Comparison of ENCODE assay signal across 8 cellular contexts in genomic region chr12:108696111-108696995, GRCh38. TPM values are rescaled to one million over a fixed set of nuclear protein-coding genes. Genes with fewer than 3 reads are reported as not detected.
A peak's percentile ranks its signal among the peaks of the same experiment; 100 is the strongest.
DNase-seq lines count a peak whose midpoint lies in the region; ATAC-seq and TF ChIP-seq lines count a peak whose summit lies in the region.

No MANE protein-coding gene starts in this region.

- H3K27me3 ChIP-seq in lung (ENCODE audit: control insufficient read depth, insufficient read depth) (no peaks in the 10 kb centered on the region), vagina (no peaks in the 10 kb centered on the region)

- H3K27me3 Mint-ChIP-seq in activated naive CD4-positive, alpha-beta T cell treated with anti-CD3 and anti-CD28 coated beads, Interleukin-2, amount 50 U/mL, for 24 hours = no peaks in the 10 kb centered on the region

- H3K9me3 ChIP-seq in lung (ENCODE audit: control insufficient read depth in 2 of 2, insufficient read depth in 1 of 2, low read length in 1 of 2) = no peaks in the 10 kb centered on the region
- no peaks in the 10 kb centered on the region for H3K9me3 ChIP-seq in vagina

- no peak for TF ChIP-seq POLR2A in vagina (IDR thresholded peaks at IDR 0.05)

- H3K27ac ChIP-seq in lung (ENCODE audit: low read depth in 1 of 2, low read length in 1 of 2) = peak overlapping the region; percentile 40 to 80
- peak overlapping the region; percentile 66 for H3K27ac ChIP-seq in vagina

- peak overlapping the region; percentile 15 for H3K4me3 Mint-ChIP-seq in activated naive CD4-positive, alpha-beta T cell treated with anti-CD3 and anti-CD28 coated beads, Interleukin-2, amount 50 U/mL, for 24 hours

- H3K4me1 Mint-ChIP-seq in activated naive CD4-positive, alpha-beta T cell treated with anti-CD3 and anti-CD28 coated beads, Interleukin-2, amount 50 U/mL, for 24 hours = peaks cover 47% of the 10 kb centered on the region

- TF ChIP-seq CTCF in lung (IDR thresholded peaks at IDR 0.05; ENCODE audit: control extremely low read depth, extremely low read depth) (no peak), vagina (IDR thresholded peaks at IDR 0.05) (no peak)

- peak; percentile 55 for DNase-seq in stimulated activated CD4-positive, alpha-beta T cell treated with anti-CD3 and anti-CD28 coated beads, Interleukin-15, amount 100 ng/mL, for 24 hours
- DNase-seq in stimulated activated CD4-positive, alpha-beta T cell treated with anti-CD3 and anti-CD28 coated beads, Interleukin-2, amount 100 ng/mL, for 48 hours = no peak
- DNase-seq in lung (ENCODE audit: low spot score) (no peak), vagina (ENCODE audit: extremely low spot score in 2 of 2) (peak in 1 of 2 donors; percentile 97), D341Med (ENCODE audit: low spot score) (no peak), NCI-H2081 treated with DMSO at 0.1 percent for 48 hours (lab: John Stamatoyannopoulos, UW) (no peak)

- no peaks in the 10 kb centered on the region for H3K36me3 Mint-ChIP-seq in activated naive CD4-positive, alpha-beta T cell treated with anti-CD3 and anti-CD28 coated beads, Interleukin-2, amount 50 U/mL, for 24 hours

- peaks cover 4% of the 10 kb centered on the region for H3K9me3 Mint-ChIP-seq in activated naive CD4-positive, alpha-beta T cell treated with anti-CD3 and anti-CD28 coated beads, Interleukin-2, amount 50 U/mL, for 24 hours

- 29 to 39% methylated on average over 9 of the region's 9 CpGs for WGBS in lung, 2 donors

- no peak for ATAC-seq in lung (ENCODE audit: insufficient read depth, low FRiP score)
- no peak for ATAC-seq in HG02678 (IDR thresholded peaks at IDR 0.05; ENCODE audit: unreplicated experiment)

- intact Hi-C loops in vagina (cut with DNase I) = no loop called here

- H3K36me3 ChIP-seq in lung (ENCODE audit: control insufficient read depth in 2 of 2, insufficient read depth in 2 of 2, low read length in 2 of 2) (peaks cover 0 to 9% of the 10 kb centered on the region in 2 donors), vagina (peaks cover 0 to 12% of the 10 kb centered on the region in 2 donors)

- H3K4me3 ChIP-seq in lung (no peak overlapping the region), vagina (peak overlapping the region in 1 of 2 donors; percentile 24)

- H3K4me1 ChIP-seq in lung (ENCODE audit: control insufficient read depth in 2 of 2, insufficient read depth in 2 of 2, low read length in 2 of 2) = peaks cover 10 to 39% of the 10 kb centered on the region in 2 donors
- peaks cover 89% of the 10 kb centered on the region for H3K4me1 ChIP-seq in vagina

- H3K27ac Mint-ChIP-seq in activated naive CD4-positive, alpha-beta T cell treated with anti-CD3 and anti-CD28 coated beads, Interleukin-2, amount 50 U/mL, for 24 hours = peak overlapping the region; percentile 44

RNA-seq across cellular contexts. Expression of gene CORO1C, which starts 35.0 kb away (rescaled TPM):
- total RNA-seq in lung (100 to 1,000 TPM; 117 to 227 TPM), vagina (189 TPM)
- polyA plus RNA-seq in lung = 10 to 100 TPM; 36.4 to 93.5 TPM
